In genomic region chr6:166925141-166925996, GRCh38 we compare ENCODE assay signal across 21 cellular contexts. TPM values are rescaled to one million over a fixed set of nuclear protein-coding genes. Genes with fewer than 3 reads are reported as not detected.
A peak's percentile ranks its signal among the peaks of the same experiment; 100 is the strongest.
DNase-seq lines count a peak whose midpoint lies in the region; ATAC-seq and TF ChIP-seq lines count a peak whose summit lies in the region.
"Had no signal": no experiment of that assay in that cellular context is flagged by ENCODE, and none has a peak within 500 bp of the region (broad histone marks: within the 10 kb centered on the region; RNA-seq: fewer than 3 reads in every experiment).

No MANE protein-coding gene starts in this region.

- no peaks in the 10 kb centered on the region for H3K27me3 Mint-ChIP-seq in stimulated activated naive CD8-positive, alpha-beta T cell treated with anti-CD3 and anti-CD28 coated beads, Interleukin-15, Interleukin-2, amounts not matched to agents 100 ng/mL and 50 ng/mL, for 24 hours
- H3K27me3 Mint-ChIP-seq in osteocyte (ENCODE audit: unreplicated experiment) = no peaks in the 10 kb centered on the region
- H3K27me3 Mint-ChIP-seq: activated CD4-positive, alpha-beta memory T cell treated with anti-CD3 and anti-CD28 coated beads for 36 hours; activated naive CD8-positive, alpha-beta T cell treated with anti-CD3 and anti-CD28 coated beads for 36 hours had no signal

- peaks cover 13% of the 10 kb centered on the region for H3K4me1 Mint-ChIP-seq in stimulated activated naive CD8-positive, alpha-beta T cell treated with anti-CD3 and anti-CD28 coated beads, Interleukin-15, Interleukin-2, amounts not matched to agents 100 ng/mL and 50 ng/mL, for 24 hours (ENCODE audit: low read depth)
- H3K4me1 Mint-ChIP-seq in osteocyte (ENCODE audit: unreplicated experiment) = no peaks in the 10 kb centered on the region
- H3K4me1 Mint-ChIP-seq: activated naive CD8-positive, alpha-beta T cell treated with anti-CD3 and anti-CD28 coated beads for 36 hours; H9 had no signal

- no peak for TF ChIP-seq CTCF in osteocyte (IDR thresholded peaks at IDR 0.05)
- TF ChIP-seq CTCF in GM10266 (IDR thresholded peaks at IDR 0.05; ENCODE audit: control insufficient read depth, insufficient read depth, low read depth, missing control alignments) = no peak

- no peaks in the 10 kb centered on the region for H3K9me3 Mint-ChIP-seq in stimulated activated naive CD8-positive, alpha-beta T cell treated with anti-CD3 and anti-CD28 coated beads, Interleukin-15, Interleukin-2, amounts not matched to agents 100 ng/mL and 50 ng/mL, for 24 hours
- H3K9me3 Mint-ChIP-seq in osteocyte (ENCODE audit: unreplicated experiment) = no peaks in the 10 kb centered on the region
- H3K9me3 Mint-ChIP-seq: activated CD4-positive, alpha-beta memory T cell treated with anti-CD3 and anti-CD28 coated beads for 36 hours; activated naive CD8-positive, alpha-beta T cell treated with anti-CD3 and anti-CD28 coated beads for 36 hours; H9 had no signal

- no peak for DNase-seq in stimulated activated naive CD8-positive, alpha-beta T cell treated with anti-CD3 and anti-CD28 coated beads, Interleukin-15, Interleukin-2, amounts not matched to agents 100 U/mL and 50 U/mL, for 24 hours
- peak; percentile 41 for DNase-seq in islet precursor cell
- peak; percentile 73 for DNase-seq in osteocyte (ENCODE audit: extremely low spot score, unreplicated experiment)
- DNase-seq in cerebellum (ENCODE audit: low spot score) = no peak
- no peak for DNase-seq in NCI-H2196 (lab: John Stamatoyannopoulos, UW; ENCODE audit: unreplicated experiment)
- DNase-seq in GM10266 (ENCODE audit: extremely low spot score) = no peak
- no peak for DNase-seq in T-helper 1 cell
- DNase-seq: activated CD4-positive, alpha-beta memory T cell treated with anti-CD3 and anti-CD28 coated beads for 36 hours; activated naive CD8-positive, alpha-beta T cell treated with anti-CD3 and anti-CD28 coated beads for 36 hours; C1 segment of cervical spinal cord; cerebellar nuclear complex; DMS 273 treated with DMSO at 0.1 percent for 48 hours; foreskin melanocyte; H9; left ventricle myocardium superior; NCI-H1436; NCI-H524; nucleus accumbens; stimulated activated CD4-positive, alpha-beta T cell treated with anti-CD3 and anti-CD28 coated beads, Interleukin-4, amount 100 ng/mL, for 1 hour had no signal

- peaks cover 4% of the 10 kb centered on the region for H3K36me3 Mint-ChIP-seq in stimulated activated naive CD8-positive, alpha-beta T cell treated with anti-CD3 and anti-CD28 coated beads, Interleukin-15, Interleukin-2, amounts not matched to agents 100 ng/mL and 50 ng/mL, for 24 hours (ENCODE audit: low read depth)
- no peaks in the 10 kb centered on the region for H3K36me3 Mint-ChIP-seq in osteocyte (ENCODE audit: unreplicated experiment)
- H3K36me3 Mint-ChIP-seq: activated naive CD8-positive, alpha-beta T cell treated with anti-CD3 and anti-CD28 coated beads for 36 hours had no signal

- H3K27ac Mint-ChIP-seq in stimulated activated naive CD8-positive, alpha-beta T cell treated with anti-CD3 and anti-CD28 coated beads, Interleukin-15, Interleukin-2, amounts not matched to agents 100 ng/mL and 50 ng/mL, for 24 hours = peak overlapping the region; percentile 22
- H3K27ac Mint-ChIP-seq in osteocyte (ENCODE audit: unreplicated experiment) = no peak overlapping the region
- H3K27ac Mint-ChIP-seq: activated CD4-positive, alpha-beta memory T cell treated with anti-CD3 and anti-CD28 coated beads for 36 hours; activated naive CD8-positive, alpha-beta T cell treated with anti-CD3 and anti-CD28 coated beads for 36 hours; H9 had no signal

- no peak for ATAC-seq in stimulated activated naive CD8-positive, alpha-beta T cell treated with anti-CD3 and anti-CD28 coated beads, Interleukin-15, Interleukin-2, amounts not matched to agents 100 U/mL and 50 U/mL, for 24 hours
- ATAC-seq: left ventricle myocardium superior, SK-N-SH treated with all-trans-retinoic acid at 6 μM for 48 hours had no signal

- H3K4me3 Mint-ChIP-seq in stimulated activated naive CD8-positive, alpha-beta T cell treated with anti-CD3 and anti-CD28 coated beads, Interleukin-15, Interleukin-2, amounts not matched to agents 100 ng/mL and 50 ng/mL, for 24 hours = no peak overlapping the region
- H3K4me3 Mint-ChIP-seq in osteocyte (ENCODE audit: unreplicated experiment) = no peak overlapping the region
- H3K4me3 Mint-ChIP-seq: activated CD4-positive, alpha-beta memory T cell treated with anti-CD3 and anti-CD28 coated beads for 36 hours; activated naive CD8-positive, alpha-beta T cell treated with anti-CD3 and anti-CD28 coated beads for 36 hours; H9 had no signal

RNA-seq across cellular contexts. Expression of gene RNASET2, which starts 31.0 kb away (rescaled TPM):
- total RNA-seq in osteocyte (20.3 and 22.3 TPM in 2 replicates), cerebellum (15.4 TPM)

Comparison
In these comparisons a context has a peak if more than half of its experiments do, and no peak if none do; other contexts are left out.
1. DNase-seq: peak in islet precursor cell (single experiment) and osteocyte (single experiment); none in stimulated activated naive CD8-positive, alpha-beta T cell treated with anti-CD3 and anti-CD28 coated beads, Interleukin-15, Interleukin-2, amounts not matched to agents 100 U/mL and 50 U/mL, for 24 hours (single experiment), cerebellum (single experiment), NCI-H2196 (single experiment), GM10266 (single experiment) and T-helper 1 cell (0 of 5).